In genomic region chr12:16359512-16360491, GRCh38 we compare ENCODE assay signal across 8 cellular contexts. TPM values are rescaled to one million over a fixed set of nuclear protein-coding genes. Genes with fewer than 3 reads are reported as not detected.
DNase-seq lines count a peak whose midpoint lies in the region; FAIRE-seq and TF ChIP-seq lines count a peak whose summit lies in the region.

No MANE protein-coding gene starts in this region.

- FAIRE-seq in D721Med (lab: Jason Lieb, UNC) (peak; percentile 85), endothelial cell of umbilical vein (lab: Jason Lieb, UNC) (no peak)

- no peak overlapping the region for H3K18ac ChIP-seq in neuronal stem cell (ENCODE audit: low read length)

- peaks cover 3% of the 10 kb centered on the region for H3K79me1 ChIP-seq in neuronal stem cell (ENCODE audit: low read depth, low read length)

- H3K4ac ChIP-seq in neuronal stem cell (ENCODE audit: low read length) = no peak overlapping the region

- H3K79me2 ChIP-seq in OCI-LY1 (ENCODE audit: insufficient read depth, low read length) = no peaks in the 10 kb centered on the region
- H3K79me2 ChIP-seq in endothelial cell of umbilical vein (ENCODE audit: control insufficient read depth, insufficient read depth, low read length) = peaks cover 18% of the 10 kb centered on the region

- DNase-seq in D721Med (ENCODE audit: insufficient read length, low spot score) (no peak), GM20000 (ENCODE audit: low spot score) (no peak), endothelial cell of umbilical vein (ENCODE audit: low read depth, low spot score) (peak; percentile 27), neuronal stem cell (ENCODE audit: low spot score) (peak; percentile 50), putamen (ENCODE audit: low spot score) (no peak), GM19238 (ENCODE audit: insufficient read length, low spot score) (no peak), HPDE6-E6E7 (ENCODE audit: extremely low spot score) (no peak)

- no peaks in the 10 kb centered on the region for H4K20me1 ChIP-seq in OCI-LY1 (ENCODE audit: insufficient read depth, low read length)
- no peaks in the 10 kb centered on the region for H4K20me1 ChIP-seq in endothelial cell of umbilical vein (replicated peaks; ENCODE audit: control insufficient read depth, extremely low read depth, insufficient read depth, low read length)

- H3K9me3 ChIP-seq in OCI-LY1 (ENCODE audit: low read length) (no peaks in the 10 kb centered on the region), endothelial cell of umbilical vein (replicated peaks; ENCODE audit: control insufficient read depth, insufficient read depth, low read length) (no peaks in the 10 kb centered on the region), neuronal stem cell (replicated peaks in 1 of 2; ENCODE audit: control insufficient read depth in 2 of 2, insufficient read depth in 1 of 2, low read depth in 1 of 2, low read length in 2 of 2) (peaks cover 0 to 3% of the 10 kb centered on the region in 2 donors)

- H3K9ac ChIP-seq in OCI-LY1 (ENCODE audit: low read length) (no peak overlapping the region), endothelial cell of umbilical vein (replicated peaks; ENCODE audit: extremely low read depth, insufficient read depth, low read length) (no peak overlapping the region), neuronal stem cell (ENCODE audit: low read depth, low read length, poor library complexity) (no peak overlapping the region)

- POLR2A ChIA-PET in endothelial cell of umbilical vein (lab: Charles Lee) = no interaction called here

- H3K4me1 ChIP-seq in OCI-LY1 (ENCODE audit: insufficient read depth, low read length, severe bottlenecking) = no peaks in the 10 kb centered on the region
- H3K4me1 ChIP-seq in endothelial cell of umbilical vein (ENCODE audit: control insufficient read depth, extremely low read depth, insufficient read depth, low read length) = no peaks in the 10 kb centered on the region
- H3K4me1 ChIP-seq in neuronal stem cell (ENCODE audit: control insufficient read depth in 2 of 2, insufficient read depth in 1 of 2, low read depth in 1 of 2, low read length in 2 of 2) = peaks cover 0 to 2% of the 10 kb centered on the region in 2 donors

- no peaks in the 10 kb centered on the region for H3F3A ChIP-seq in OCI-LY1 (ENCODE audit: insufficient read depth, low read length)

- no peaks in the 10 kb centered on the region for H3K27me3 ChIP-seq in OCI-LY1 (ENCODE audit: insufficient read depth, low read length)
- H3K27me3 ChIP-seq in endothelial cell of umbilical vein (ENCODE audit: control insufficient read depth in 2 of 2, insufficient read depth in 2 of 2, low read length in 2 of 2) = no peaks in the 10 kb centered on the region
- H3K27me3 ChIP-seq in neuronal stem cell (ENCODE audit: control insufficient read depth in 3 of 3, insufficient read depth in 3 of 3, low read depth in 1 of 3, low read length in 3 of 3) = no peaks in the 10 kb centered on the region

- no peak overlapping the region for H2BK5ac ChIP-seq in neuronal stem cell (ENCODE audit: low read length)

- H2AK5ac ChIP-seq in neuronal stem cell (ENCODE audit: low read depth, low read length) = no peak overlapping the region

- no peak overlapping the region for H4K8ac ChIP-seq in neuronal stem cell (ENCODE audit: low read depth, low read length)

- no TSS peak for BruUV-seq in endothelial cell of umbilical vein (replicated peaks; lab: Mats Ljungman, UMichigan)

- H3K4me2 ChIP-seq in OCI-LY1 (ENCODE audit: low read length) (no peak overlapping the region), endothelial cell of umbilical vein (ENCODE audit: insufficient read depth, low read length) (no peak overlapping the region), neuronal stem cell (ENCODE audit: insufficient read depth, low read length, poor library complexity, severe bottlenecking) (no peak overlapping the region)

- TF ChIP-seq CTCF in D721Med (IDR thresholded peaks at IDR 0.05; ENCODE audit: insufficient read depth, missing control alignments) = peak; percentile 79
- peak; percentile 26 for TF ChIP-seq CTCF in GM20000 (IDR thresholded peaks at IDR 0.05; ENCODE audit: extremely low read depth, missing control alignments)
- peak; percentile 91 for TF ChIP-seq CTCF in OCI-LY1 (IDR thresholded peaks at IDR 0.05; ENCODE audit: low read length)
- peak; percentile 70 to 83 for TF ChIP-seq CTCF in endothelial cell of umbilical vein (IDR thresholded peaks at IDR 0.05; ENCODE audit: extremely low read depth in 1 of 2, insufficient read depth in 1 of 2, low read depth in 1 of 2, low read length in 2 of 2)

- H3K9me1 ChIP-seq in endothelial cell of umbilical vein (replicated peaks; ENCODE audit: control insufficient read depth, extremely low read depth, insufficient read depth, low read length) = no peaks in the 10 kb centered on the region

- no CpG with 5 or more reads among the region's 20 CpGs for WGBS in neuronal stem cell (ENCODE audit: extremely low coverage in 2 of 2, insufficient read length in 2 of 2, insufficient replicate concordance in 1 of 2), 2 donors

- H2BK12ac ChIP-seq in neuronal stem cell (ENCODE audit: low read length) = no peak overlapping the region

- no peak overlapping the region for H3K14ac ChIP-seq in neuronal stem cell (ENCODE audit: low read length)

- no peak for TF ChIP-seq POLR2A in endothelial cell of umbilical vein (IDR thresholded peaks at IDR 0.05; ENCODE audit: low read depth, low read length)

- H3K27ac ChIP-seq in OCI-LY1 (ENCODE audit: low read depth, low read length, poor library complexity, severe bottlenecking) (no peak overlapping the region), endothelial cell of umbilical vein (ENCODE audit: insufficient read depth, low read depth, low read length) (no peak overlapping the region), neuronal stem cell (replicated peaks; ENCODE audit: low read length) (no peak overlapping the region)

- H2BK15ac ChIP-seq in neuronal stem cell (ENCODE audit: low read length) = no peak overlapping the region

- H2BK120ac ChIP-seq in neuronal stem cell (ENCODE audit: low read depth, low read length) = no peak overlapping the region

- dilution Hi-C loops in endothelial cell of umbilical vein (cut with MboI; ENCODE audit: extremely low pct_ligation_motif_present, low sequenced_read_pairs) = no loop called here

- H3K4me3 ChIP-seq in OCI-LY1 (ENCODE audit: low read depth, low read length, poor library complexity, severe bottlenecking) (no peak overlapping the region), endothelial cell of umbilical vein (replicated peaks in 1 of 3; ENCODE audit: insufficient read depth in 1 of 3, low read depth in 1 of 3, low read length in 3 of 3) (no peak overlapping the region), neuronal stem cell (ENCODE audit: low read length in 2 of 2) (no peak overlapping the region)

- no peaks in the 10 kb centered on the region for H3K9me2 ChIP-seq in OCI-LY1 (ENCODE audit: low read depth, low read length)

- no peak overlapping the region for H4K91ac ChIP-seq in neuronal stem cell (ENCODE audit: low read depth, low read length, poor library complexity)

- no peak overlapping the region for H3K23ac ChIP-seq in neuronal stem cell (ENCODE audit: low read depth, low read length, poor library complexity)

- CTCF ChIA-PET in endothelial cell of umbilical vein (lab: Charles Lee) = interaction anchor here (0.8 to 1.5 kb wide), 7 partner anchors 29 to 378 kb away, joined by 3 to 8 read pairs (median 4); no protein-coding TSS in a partner anchor

- H2AFZ ChIP-seq in OCI-LY1 (ENCODE audit: low read length) (no peak overlapping the region), endothelial cell of umbilical vein (ENCODE audit: low read depth, low read length) (no peak overlapping the region), neuronal stem cell (ENCODE audit: low read length) (no peak overlapping the region)

- intact Hi-C loops in endothelial cell of umbilical vein (cut with micrococcal nuclease) = loop anchor here (1.0 to 5.0 kb wide), 3 partner anchors 195 to 378 kb away; no protein-coding TSS in a partner anchor

- H3K36me3 ChIP-seq in OCI-LY1 (ENCODE audit: insufficient read depth, low read length) = no peaks in the 10 kb centered on the region
- H3K36me3 ChIP-seq in endothelial cell of umbilical vein (ENCODE audit: control insufficient read depth in 2 of 2, extremely low read depth in 1 of 2, insufficient read depth in 2 of 2, low read length in 2 of 2) = peaks cover 2 to 33% of the 10 kb centered on the region in 2 experiments
- H3K36me3 ChIP-seq in neuronal stem cell (replicated peaks in 1 of 2; ENCODE audit: control insufficient read depth in 2 of 2, insufficient read depth in 2 of 2, low read length in 2 of 2) = peaks cover 30 to 66% of the 10 kb centered on the region in 2 donors

TF ChIP-seq in endothelial cell of umbilical vein, 7 proteins besides CTCF, POLR2A, EP300 and RAD21:
- no peak for TF ChIP-seq MAX (IDR thresholded peaks at IDR 0.05; ENCODE audit: insufficient read depth, insufficient read length)

RNA-seq across cellular contexts. Expression of gene MGST1, which starts 12.4 kb away (rescaled TPM):
- 170 and 173 TPM in 2 replicates for total RNA-seq in endothelial cell of umbilical vein
- 131 and 137 TPM in 2 replicates for polyA plus RNA-seq in endothelial cell of umbilical vein
- 206 and 213 TPM in 2 replicates for polyA plus RNA-seq in endothelial cell of umbilical vein (2011; cell fraction: cytosol; rRNA removed)
- polyA plus RNA-seq in endothelial cell of umbilical vein (2011; cell fraction: nucleus; rRNA removed) = 66.7 and 71.0 TPM in 2 replicates
- polyA plus RNA-seq in endothelial cell of umbilical vein (2012) = 273 and 341 TPM in 2 replicates
- 142 and 147 TPM in 2 replicates for polyA minus RNA-seq in endothelial cell of umbilical vein
- 60.4 TPM for polyA minus RNA-seq in endothelial cell of umbilical vein (2011; cell fraction: cytosol; rRNA and poly(A)+ RNA removed)
- polyA minus RNA-seq in endothelial cell of umbilical vein (2011; cell fraction: nucleus; rRNA and poly(A)+ RNA removed) = 43.4 and 69.1 TPM in 2 replicates
- polyA plus RNA-seq in neuronal stem cell (2013, experiment 1 of 2) = 857 TPM
- 842 TPM for polyA plus RNA-seq in neuronal stem cell (2013, experiment 2 of 2)

Comparison
In these comparisons a context has a peak if more than half of its experiments do, and no peak if none do; other contexts are left out.
1. DNase-seq: peak in endothelial cell of umbilical vein (single experiment) and neuronal stem cell (single experiment); none in D721Med (single experiment), GM20000 (single experiment), putamen (single experiment), GM19238 (single experiment) and HPDE6-E6E7 (single experiment).
2. CTCF ChIP-seq: peak in every context shown above with its lines; median percentile 91 in OCI-LY1; 79 in D721Med; 76 in endothelial cell of umbilical vein; 26 in GM20000.